Comparison of ENCODE assay signal across 21 cellular contexts in the genomic region with DNA sequence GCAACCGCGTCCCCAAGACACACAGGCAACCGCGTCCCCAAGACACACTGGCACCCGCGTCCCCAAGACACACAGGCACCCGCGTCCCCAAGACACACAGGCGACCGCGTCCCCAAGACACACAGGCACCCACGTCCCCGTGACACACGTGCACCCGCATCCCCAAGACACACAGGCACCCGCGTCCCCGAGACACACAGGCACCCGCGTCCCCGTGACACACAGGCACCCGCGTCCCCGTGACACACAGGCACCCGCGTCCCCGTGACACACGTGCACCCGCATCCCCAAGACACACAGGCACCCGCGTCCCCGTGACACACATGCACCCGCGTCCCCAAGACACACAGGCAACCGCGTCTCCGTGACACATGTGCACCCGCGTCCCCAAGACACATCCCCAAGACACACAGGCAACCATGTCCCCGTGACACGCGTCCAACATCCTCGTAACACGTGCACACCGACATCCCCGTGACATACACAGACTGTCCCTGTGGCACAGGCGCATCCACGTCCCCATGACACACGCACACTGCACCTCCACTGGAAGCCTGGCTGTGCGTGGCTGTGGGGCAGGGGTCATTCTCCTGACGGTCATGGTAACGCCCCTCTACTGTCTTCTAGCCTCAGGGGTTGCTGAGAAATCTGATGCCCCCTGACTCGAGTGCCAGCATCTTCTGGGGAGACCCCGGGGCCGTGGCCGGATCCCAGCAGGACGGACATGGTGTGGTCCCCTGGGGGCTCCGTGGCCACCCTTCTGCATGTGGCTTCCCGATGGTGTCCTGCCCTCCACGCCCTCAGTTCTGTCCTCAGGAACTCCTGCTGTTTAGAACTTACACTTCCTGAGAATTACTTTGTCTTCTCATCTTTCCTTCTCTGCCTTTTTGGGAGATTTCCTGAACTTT. TPM values are rescaled to one million over a fixed set of nuclear protein-coding genes. Genes with fewer than 3 reads are reported as not detected.
DNase-seq lines count a peak whose midpoint lies in the region; ATAC-seq and TF ChIP-seq lines count a peak whose summit lies in the region.
"Had no signal": no experiment of that assay in that cellular context is flagged by ENCODE, and none has a peak within 500 bp of the region (broad histone marks: within the 10 kb centered on the region; RNA-seq: fewer than 3 reads in every experiment).

No MANE protein-coding gene starts in this region.

- no peak for DNase-seq in HL-60 (ENCODE audit: low read depth in 1 of 2, low spot score in 1 of 2)
- DNase-seq in endothelial cell (ENCODE audit: low spot score): no peak
- DNase-seq in neuronal stem cell (ENCODE audit: low spot score): no peak
- no peak for DNase-seq in ovary
- no peak for DNase-seq in hypothalamus (lab: John Stamatoyannopoulos, UW)
- DNase-seq: DND-41, MV-4-11, NCI-H1694 treated with DMSO at 0.1 percent for 48 hours, NCI-H2107, NCI-H510A, SHP77 treated with DMSO at 0.1 percent for 48 hours had no signal

- no peak overlapping the region for H2BK120ac ChIP-seq in neuronal stem cell (ENCODE audit: low read depth, low read length)

- peaks cover 4% of the 10 kb centered on the region for H3K79me1 ChIP-seq in neuronal stem cell (ENCODE audit: low read depth, low read length)

- peak overlapping the region in 2 of 11 experiments; percentile 0 to 25; a peak in 1 of 22 replicates for H3K9ac ChIP-seq in BLaER1 treated with 17β-estradiol and CSF1 and Interleukin-3, amounts not matched to agents 10 nM and 100 nM
- peak overlapping the region; percentile 81 for H3K9ac ChIP-seq in neuronal stem cell (ENCODE audit: low read depth, low read length, poor library complexity)
- H3K9ac ChIP-seq: KMS-11 had no signal

- H3K4me1 Mint-ChIP-seq in endothelial cell (ENCODE audit: unreplicated experiment): peaks cover 5% of the 10 kb centered on the region
- H3K4me1 Mint-ChIP-seq: GM23338 had no signal

- peak overlapping the region; percentile 67 for H2BK15ac ChIP-seq in neuronal stem cell (ENCODE audit: low read length)

- no peaks in the 10 kb centered on the region for H3K9me3 Mint-ChIP-seq in endothelial cell (ENCODE audit: unreplicated experiment)

- H4K8ac ChIP-seq in neuronal stem cell (ENCODE audit: low read depth, low read length): no peak overlapping the region

- H3K27me3 ChIP-seq in BLaER1 treated with 17β-estradiol and CSF1 and Interleukin-3, amounts not matched to agents 10 nM and 100 nM: no peaks in the 10 kb centered on the region
- H3K27me3 ChIP-seq in HL-60 (ENCODE audit: insufficient read depth, poor library complexity, severe bottlenecking) (no peaks in the 10 kb centered on the region), neuronal stem cell (ENCODE audit: control insufficient read depth in 3 of 3, insufficient read depth in 3 of 3, low read depth in 1 of 3, low read length in 3 of 3) (peaks cover 0 to 2% (median 0%) of the 10 kb centered on the region in 3 experiments), ovary (no peaks in the 10 kb centered on the region)

- H3K4me3 ChIP-seq in BLaER1 treated with 17β-estradiol and CSF1 and Interleukin-3, amounts not matched to agents 10 nM and 100 nM: peak overlapping the region in 1 of 10 experiments; percentile 3; a peak in 1 of 20 replicates
- H3K4me3 ChIP-seq in HL-60 (replicated peaks; ENCODE audit: insufficient read depth, low read length): no peak overlapping the region
- no peak overlapping the region for H3K4me3 ChIP-seq in neuronal stem cell (ENCODE audit: low read length in 2 of 2)
- H3K4me3 ChIP-seq in ovary: no peak overlapping the region
- H3K4me3 ChIP-seq: GM23338 had no signal

- H2AK5ac ChIP-seq in neuronal stem cell (ENCODE audit: low read depth, low read length): peak overlapping the region; percentile 68

- no peak overlapping the region for H3K4ac ChIP-seq in neuronal stem cell (ENCODE audit: low read length)

- H3K14ac ChIP-seq in neuronal stem cell (ENCODE audit: low read length): peak overlapping the region; percentile 96

- no peak overlapping the region for H2BK12ac ChIP-seq in neuronal stem cell (ENCODE audit: low read length)

- peaks cover 9 to 28% (median 21%) of the 10 kb centered on the region in 11 experiments; a peak in 18 of 22 replicates for H3K36me3 ChIP-seq in BLaER1 treated with 17β-estradiol and CSF1 and Interleukin-3, amounts not matched to agents 10 nM and 100 nM
- peaks cover 0 to 3% of the 10 kb centered on the region in 2 donors for H3K36me3 ChIP-seq in neuronal stem cell (replicated peaks in 1 of 2; ENCODE audit: control insufficient read depth in 2 of 2, insufficient read depth in 2 of 2, low read length in 2 of 2)
- H3K36me3 ChIP-seq in ovary: no peaks in the 10 kb centered on the region

- H3K36me3 Mint-ChIP-seq in endothelial cell (ENCODE audit: low read depth, unreplicated experiment): peaks cover 35% of the 10 kb centered on the region

- no peak overlapping the region for H3K18ac ChIP-seq in neuronal stem cell (ENCODE audit: low read length)

- peak overlapping the region; percentile 66 for H3K4me3 Mint-ChIP-seq in endothelial cell (ENCODE audit: unreplicated experiment)
- H3K4me3 Mint-ChIP-seq: GM23338 had no signal

- H3K4me2 ChIP-seq in BLaER1 treated with 17β-estradiol and CSF1 and Interleukin-3, amounts not matched to agents 10 nM and 100 nM: peak overlapping the region; percentile 62 to 97 (median 76)
- H3K4me2 ChIP-seq in neuronal stem cell (ENCODE audit: insufficient read depth, low read length, poor library complexity, severe bottlenecking): no peak overlapping the region
- H3K4me2 ChIP-seq: GM23338, KMS-11 had no signal

- H3K4me1 ChIP-seq in BLaER1 treated with 17β-estradiol and CSF1 and Interleukin-3, amounts not matched to agents 10 nM and 100 nM: peaks cover 47 to 85% (median 59%) of the 10 kb centered on the region in 10 experiments
- H3K4me1 ChIP-seq in neuronal stem cell (ENCODE audit: control insufficient read depth in 2 of 2, insufficient read depth in 1 of 2, low read depth in 1 of 2, low read length in 2 of 2) (peaks cover 3 to 6% of the 10 kb centered on the region in 2 donors), ovary (ENCODE audit: insufficient read depth) (no peaks in the 10 kb centered on the region)

- peaks cover 7% of the 10 kb centered on the region for H3K27me3 Mint-ChIP-seq in endothelial cell (ENCODE audit: unreplicated experiment)

- H4K91ac ChIP-seq in neuronal stem cell (ENCODE audit: low read depth, low read length, poor library complexity): no peak overlapping the region

- no peak for TF ChIP-seq POLR2A in ovary (IDR thresholded peaks at IDR 0.05)

- TF ChIP-seq EP300 in ovary (IDR thresholded peaks at IDR 0.05): no peak

- WGBS in neuronal stem cell (ENCODE audit: extremely low coverage in 2 of 2, insufficient read length in 2 of 2, insufficient replicate concordance in 1 of 2), 2 donors: no CpG with 5 or more reads among the region's 60 CpGs
- WGBS in ovary, 3 donors: 95 to 97% (median 96%) methylated on average over 60 of the region's 60 CpGs

- H3K27ac ChIP-seq in BLaER1 treated with 17β-estradiol and CSF1 and Interleukin-3, amounts not matched to agents 10 nM and 100 nM: peak overlapping the region in 8 of 11 experiments; percentile 3 to 78 (median 52); a peak in 12 of 22 replicates
- peak overlapping the region; percentile 25; the same call in 1 of the 2 replicates for H3K27ac ChIP-seq in HL-60 (replicated peaks)
- H3K27ac ChIP-seq in neuronal stem cell (replicated peaks; ENCODE audit: low read length): no peak overlapping the region
- H3K27ac ChIP-seq in ovary: no peak overlapping the region
- H3K27ac ChIP-seq: C4-2B, KMS-11 had no signal

- no peak for ATAC-seq in GM18909 (IDR thresholded peaks at IDR 0.05; ENCODE audit: poor library complexity, unreplicated experiment)
- ATAC-seq: GM23338, HCT116, SK-N-SH treated with all-trans-retinoic acid at 6 μM for 48 hours had no signal

- H3K23ac ChIP-seq in neuronal stem cell (ENCODE audit: low read depth, low read length, poor library complexity): peak overlapping the region; percentile 85

- H4K20me1 ChIP-seq in BLaER1 treated with 17β-estradiol and CSF1 and Interleukin-3, amounts not matched to agents 10 nM and 100 nM: peaks cover 0 to 18% (median 0%) of the 10 kb centered on the region in 11 experiments; a peak in 7 of 22 replicates

- intact Hi-C loops in ovary (cut with DNase I): no loop called here

- H3K27ac Mint-ChIP-seq in endothelial cell (ENCODE audit: unreplicated experiment): no peak overlapping the region
- H3K27ac Mint-ChIP-seq: GM23338 had no signal

- H3K9me3 ChIP-seq in BLaER1 treated with 17β-estradiol and CSF1 and Interleukin-3, amounts not matched to agents 10 nM and 100 nM (replicated peaks in 1 of 11): peaks cover 40 to 71% (median 62%) of the 10 kb centered on the region in 11 experiments
- H3K9me3 ChIP-seq in neuronal stem cell (replicated peaks in 1 of 2; ENCODE audit: control insufficient read depth in 2 of 2, insufficient read depth in 1 of 2, low read depth in 1 of 2, low read length in 2 of 2): peaks cover 5 to 6% of the 10 kb centered on the region in 2 donors
- no peaks in the 10 kb centered on the region for H3K9me3 ChIP-seq in ovary

- no peak overlapping the region for H2BK5ac ChIP-seq in neuronal stem cell (ENCODE audit: low read length)

- TF ChIP-seq CTCF in HL-60 (IDR thresholded peaks at IDR 0.05; ENCODE audit: insufficient read depth, low read length) (no peak), endothelial cell (IDR thresholded peaks at IDR 0.05; ENCODE audit: unreplicated experiment) (no peak), ovary (IDR thresholded peaks at IDR 0.05) (no peak)

- no peak overlapping the region for H2AFZ ChIP-seq in neuronal stem cell (ENCODE audit: low read length)
- H2AFZ ChIP-seq: GM23338 had no signal

RNA-seq across cellular contexts. Expression of gene EXD3, which starts 24.1 kb away (rescaled TPM):
- total RNA-seq in endothelial cell (ENCODE audit: unreplicated experiment): 19.9 TPM
- polyA plus RNA-seq in neuronal stem cell (2013, experiment 1 of 2): 21.1 TPM
- polyA plus RNA-seq in neuronal stem cell (2013, experiment 2 of 2): 19.9 TPM
- 10 to 100 TPM; 19.5 to 30.6 (median 26.2) TPM for total RNA-seq in ovary
- polyA plus RNA-seq in ovary: 10 to 100 TPM in 1 of 2 donors, 1 to 10 TPM in 1; 1.0 to 19.4 TPM

RNA-seq across cellular contexts. Expression of gene NOXA1, which starts 24.4 kb away (rescaled TPM):
- 0.36 TPM for total RNA-seq in endothelial cell (ENCODE audit: unreplicated experiment)
- polyA plus RNA-seq in neuronal stem cell (2013, experiment 1 of 2): 0.61 TPM
- polyA plus RNA-seq in neuronal stem cell (2013, experiment 2 of 2): 0.64 TPM
- total RNA-seq in ovary: 10 to 100 TPM in 5 of 7 donors, 1 to 10 TPM in 2; 8.5 to 18.5 (median 13.8) TPM
- 1 to 10 TPM in 1 of 2 donors, not detected in 1; 7.1 TPM for polyA plus RNA-seq in ovary
- total RNA-seq: G401, RPMI7951 had no signal

RNA-seq across cellular contexts. Expression of gene ENTPD8, which starts 42.3 kb away (rescaled TPM):
- total RNA-seq in endothelial cell (ENCODE audit: unreplicated experiment) (0.21 TPM), ovary (under 1 TPM in 5 of 7 donors, not detected in 2; 0.10 to 0.57 (median 0.24) TPM)
- 0.03 TPM for polyA plus RNA-seq in neuronal stem cell (2013, experiment 1 of 2)
- polyA plus RNA-seq in neuronal stem cell (2013, experiment 2 of 2): 0.04 TPM
- polyA plus RNA-seq in ovary: under 1 TPM in 1 of 2 donors, not detected in 1; 0.11 TPM
- total RNA-seq: A673, RPMI7951 had no signal

Comparison
In these comparisons a context has a peak if more than half of its experiments do, and no peak if none do; other contexts are left out.
1. H3K27ac ChIP-seq: peak in BLaER1 treated with 17β-estradiol and CSF1 and Interleukin-3, amounts not matched to agents 10 nM and 100 nM (8 of 11) and HL-60 (single experiment); none in neuronal stem cell (single experiment) and ovary (0 of 2).